Comparison of ENCODE assay signal across 8 cellular contexts in genomic region chr20:11891081-11891826, GRCh38. TPM values are rescaled to one million over a fixed set of nuclear protein-coding genes. Genes with fewer than 3 reads are reported as not detected.
DNase-seq lines count a peak whose midpoint lies in the region; ATAC-seq, FAIRE-seq and TF ChIP-seq lines count a peak whose summit lies in the region.

No MANE protein-coding gene starts in this region.

- no peaks in the 10 kb centered on the region for H4K20me1 ChIP-seq in K562 (replicated peaks; ENCODE audit: control insufficient read depth, insufficient read depth, low read length)

- H3K4me3 ChIP-seq in A673 (ENCODE audit: low read depth, low read length, poor library complexity, severe bottlenecking) (peak overlapping the region; percentile 86), K562 (peak overlapping the region; percentile 57), iPS-15b (ENCODE audit: low read depth, low read length) (peak overlapping the region; percentile 78), retinal pigment epithelial cell (ENCODE audit: low read length) (peak overlapping the region; percentile 84)

- H3K9me3 ChIP-seq in A673 (ENCODE audit: low read depth, low read length, poor library complexity, severe bottlenecking) (no peaks in the 10 kb centered on the region), K562 (replicated peaks; ENCODE audit: control insufficient read depth, insufficient read depth, low read depth, low read length) (no peaks in the 10 kb centered on the region), iPS-15b (ENCODE audit: control insufficient read depth, insufficient read depth, low read length) (no peaks in the 10 kb centered on the region)

- in situ Hi-C loops in K562 (cut with MboI): no loop called here

- H2AFZ ChIP-seq in K562 (ENCODE audit: low read depth, low read length): peak overlapping the region; percentile 51

- H3K36me3 ChIP-seq in A673 (ENCODE audit: insufficient read depth, low read length, poor library complexity, severe bottlenecking): no peaks in the 10 kb centered on the region
- no peaks in the 10 kb centered on the region for H3K36me3 ChIP-seq in K562 (ENCODE audit: control insufficient read depth, insufficient read depth, low read length)
- no peaks in the 10 kb centered on the region for H3K36me3 ChIP-seq in iPS-15b (ENCODE audit: control insufficient read depth, insufficient read depth, low read length)

- H3K27ac ChIP-seq in A673 (ENCODE audit: low read depth, low read length, poor library complexity, severe bottlenecking) (peak overlapping the region; percentile 79), K562 (ENCODE audit: extremely low read depth, low read depth, low read length) (peak overlapping the region; percentile 30; the same call in 1 of the 3 replicates)

- TF ChIP-seq RAD21 in K562 (CRISPR knock-in tag; conservative IDR thresholded peaks at IDR 0.05 in 1 of 2, IDR thresholded peaks at IDR 0.05 in 1 of 2): no peak

- no peak for FAIRE-seq in K562 (lab: Jason Lieb, UNC)

- peaks cover 34% of the 10 kb centered on the region for H3K4me1 ChIP-seq in A673 (ENCODE audit: insufficient read depth, low read length, poor library complexity, severe bottlenecking)
- H3K4me1 ChIP-seq in K562 (replicated peaks in 1 of 2; ENCODE audit: control insufficient read depth in 2 of 2, insufficient read depth in 2 of 2, low read length in 2 of 2): peaks cover 0 to 7% of the 10 kb centered on the region in 2 experiments; a peak in 4 of 5 replicates
- H3K4me1 ChIP-seq in iPS-15b (ENCODE audit: control insufficient read depth, insufficient read depth, low read length): peaks cover 10% of the 10 kb centered on the region

- POLR2A ChIA-PET in A673 (lab: Charles Lee; ENCODE audit: low non-redundant PET) (no interaction called here), K562 (lab: Yijun Ruan, JAX) (no interaction called here)

- TF ChIP-seq POLR2A in K562 (conservative IDR thresholded peaks at IDR 0.05): no peak

- no peaks in the 10 kb centered on the region for H3K9me1 ChIP-seq in K562 (ENCODE audit: control insufficient read depth, insufficient read depth, low read length)

- 0% methylated on average over 6 of the region's 73 CpGs for WGBS in K562 (ENCODE audit: insufficient coverage, low coverage, missing lambda C conversion rate)

- H3K79me2 ChIP-seq in K562 (ENCODE audit: control insufficient read depth, insufficient read depth, low read length): peaks cover 12% of the 10 kb centered on the region; the same call in 2 of the 3 replicates

- H3K27me3 ChIP-seq in A673 (replicated peaks; ENCODE audit: insufficient read depth, low read depth, low read length, poor library complexity): peaks cover 21% of the 10 kb centered on the region
- H3K27me3 ChIP-seq in K562 (ENCODE audit: control insufficient read depth in 2 of 2, insufficient read depth in 2 of 2, low read length in 2 of 2): no peaks in the 10 kb centered on the region
- H3K27me3 ChIP-seq in iPS-15b (ENCODE audit: control insufficient read depth, insufficient read depth, low read length): peaks cover 18% of the 10 kb centered on the region

- DNase-seq in A673 (ENCODE audit: low spot score) (peak; percentile 76), NOMO-1 treated with DMSO at 0.1 percent for 48 hours (lab: John Stamatoyannopoulos, UW; ENCODE audit: unreplicated experiment) (peak; percentile 35), K562 (ENCODE audit: extremely low read depth in 1 of 4, low spot score in 3 of 4) (peak; percentile 40 to 57 (median 48)), retinal pigment epithelial cell (ENCODE audit: low read depth) (no peak), GM20000 (ENCODE audit: low spot score) (no peak)

- no peak for TF ChIP-seq EP300 in K562 (IDR thresholded peaks at IDR 0.05; ENCODE audit: low read length)

- H3K4me2 ChIP-seq in K562 (ENCODE audit: insufficient read depth, low read length): peak overlapping the region; percentile 57; the same call in 1 of the 2 replicates

- intact Hi-C loops in A673 (cut with micrococcal nuclease; ENCODE audit: unreplicated experiment) (no loop called here), K562 (cut with micrococcal nuclease) (no loop called here)

- H3K9ac ChIP-seq in K562 (ENCODE audit: insufficient read depth in 1 of 2, low read depth in 2 of 2, low read length in 2 of 2) (peak overlapping the region; percentile 41 to 87), iPS-15b (ENCODE audit: low read depth, low read length) (no peak overlapping the region)

- no peak for TF ChIP-seq CTCF in A673 (conservative IDR thresholded peaks at IDR 0.05; ENCODE audit: low read depth, low read length)
- no peak for TF ChIP-seq CTCF in K562 (IDR thresholded peaks at IDR 0.05 in 2 of 3, conservative IDR thresholded peaks at IDR 0.05 in 1 of 3; ENCODE audit: insufficient read depth in 2 of 3, low read depth in 1 of 3, low read length in 3 of 3)
- TF ChIP-seq CTCF in retinal pigment epithelial cell (conservative IDR thresholded peaks at IDR 0.05; ENCODE audit: low read depth, low read length): no peak
- no peak for TF ChIP-seq CTCF in GM20000 (IDR thresholded peaks at IDR 0.05; ENCODE audit: extremely low read depth, missing control alignments)

- ATAC-seq in GM18498 (IDR thresholded peaks at IDR 0.05; ENCODE audit: unreplicated experiment) (peak; percentile 40), HG03135 (IDR thresholded peaks at IDR 0.05; ENCODE audit: unreplicated experiment) (peak; percentile 31), K562 (peak; percentile 75)

- CTCF ChIA-PET in A673 (lab: Charles Lee): no interaction called here
- CTCF ChIA-PET in K562 (lab: Yijun Ruan, JAX; ENCODE audit: low intra/inter-chr PET ratio): no interaction called here

- BruUV-seq in A673 (replicated peaks; lab: Mats Ljungman, UMichigan) (no TSS peak), K562 (replicated peaks; lab: Mats Ljungman, UMichigan) (no TSS peak)

TF ChIP-seq in K562, 482 proteins besides CTCF, POLR2A, EP300 and RAD21 (continues in another document):
- TF ChIP-seq CGGBP1 (CRISPR knock-in tag; IDR thresholded peaks at IDR 0.05) (no peak), ARID3B (CRISPR knock-in tag; IDR thresholded peaks at IDR 0.05; ENCODE audit: borderline replicate concordance) (no peak), RBFOX2 (IDR thresholded peaks at IDR 0.05; ENCODE audit: low read depth, low read length) (peak; percentile 29; the same call in 1 of the 2 replicates), RCOR1 (IDR thresholded peaks at IDR 0.05; ENCODE audit: borderline replicate concordance in 1 of 2, low read depth in 2 of 2, low read length in 2 of 2) (no peak), MAX (CRISPR knock-in tag; IDR thresholded peaks at IDR 0.05) (no peak), USF1 (CRISPR knock-in tag; IDR thresholded peaks at IDR 0.05) (no peak), TRIM24 (IDR thresholded peaks at IDR 0.05) (no peak), NCOA4 (IDR thresholded peaks at IDR 0.05; ENCODE audit: partially characterized antibody) (no peak), SRF (CRISPR knock-in tag; IDR thresholded peaks at IDR 0.05) (no peak), PTBP1 (IDR thresholded peaks at IDR 0.05; ENCODE audit: low read depth, low read length) (no peak), ZFP36 (IDR thresholded peaks at IDR 0.05; ENCODE audit: low read depth, low read length, partially characterized antibody) (no peak), POLR2G (IDR thresholded peaks at IDR 0.05; ENCODE audit: low read depth, low read length) (peak; percentile 38; the same call in 1 of the 2 replicates)

RNA-seq across cellular contexts. Expression of gene BTBD3, which starts 26.4 kb away (rescaled TPM):
- total RNA-seq in A673 (2021): 43.5 and 46.0 TPM in 2 replicates
- total RNA-seq in K562 (2011; cell fraction: chromatin; rRNA removed; ENCODE audit: low replicate concordance): 6.9 and 17.5 TPM in 2 replicates
- total RNA-seq in K562 (2011; cell fraction: nucleolus; rRNA removed): 3.2 and 4.9 TPM in 2 replicates
- 6.4 and 10.2 TPM in 2 replicates for total RNA-seq in K562 (2011; cell fraction: nucleoplasm; rRNA removed)
- 4.8 and 7.0 TPM in 2 replicates for total RNA-seq in K562 (2014; rRNA removed)
- 7.7 and 8.1 TPM in 2 replicates for total RNA-seq in K562 (2014; rRNA removed; fragmentation: Illumina TruSeq; extraction: Trizol)
- 6.8 and 8.2 TPM in 2 replicates for total RNA-seq in K562 (2015; rRNA removed; fragmentation: Illumina TruSeq; extraction: Trizol)
- 7.4 and 9.5 TPM in 2 replicates for total RNA-seq in K562 (2021)
- 1.3 and 11.4 TPM in 2 replicates for polyA plus RNA-seq in K562 (2011; rRNA removed)
- 1.5 and 6.4 TPM in 2 replicates for polyA plus RNA-seq in K562 (2011; cell fraction: cytosol; rRNA removed)
- polyA plus RNA-seq in K562 (2011; cell fraction: nucleus; rRNA removed): 1.5 and 11.1 TPM in 2 replicates
- 5.8 and 6.6 TPM in 2 replicates for polyA plus RNA-seq in K562 (2012)
- polyA plus RNA-seq in K562 (2014; fragmentation: Illumina TruSeq; extraction: Trizol): 6.0 and 6.4 TPM in 2 replicates
- polyA plus RNA-seq in K562 (2014; fragmentation: Nextera tagmentation; extraction: Ambion mirVana): 1 to 10 TPM; 1.8 to 2.5 TPM
- 4.7 and 5.4 TPM in 2 replicates for polyA plus RNA-seq in K562 (2014; rRNA removed)
- polyA minus RNA-seq in K562 (2011; rRNA and poly(A)+ RNA removed): 1.7 and 23.1 TPM in 2 replicates
- 5.4 and 9.4 TPM in 2 replicates for polyA minus RNA-seq in K562 (2011; cell fraction: cytosol; rRNA and poly(A)+ RNA removed)
- 1.9 and 8.1 TPM in 2 replicates for polyA minus RNA-seq in K562 (2011; cell fraction: nucleus; rRNA and poly(A)+ RNA removed)

Comparison
In these comparisons a context has a peak if more than half of its experiments do, and no peak if none do; other contexts are left out.
1. DNase-seq: peak in A673 (single experiment), NOMO-1 treated with DMSO at 0.1 percent for 48 hours (single experiment) and K562 (4 of 4); none in retinal pigment epithelial cell (single experiment) and GM20000 (single experiment).
2. Peak in every context shown above with its lines, with median percentiles within 50 percentile points of each other: H3K4me3 ChIP-seq and ATAC-seq.